Comparison of ENCODE assay signal across 8 cellular contexts in genomic region chr19:44141191-44142013, GRCh38.
DNase-seq lines count a peak whose midpoint lies in the region; ATAC-seq lines count a peak whose summit lies in the region.

TSS of gene ZNF234 (plus strand) at chr19:44141554. CDS start at chr19:44144633, 3,079 bp downstream.

- peak; percentile 85 for ATAC-seq in HG02852 (IDR thresholded peaks at IDR 0.05; ENCODE audit: unreplicated experiment)
- no peak for ATAC-seq in HG03139 (IDR thresholded peaks at IDR 0.05; ENCODE audit: unreplicated experiment)

- peak within 1 kb of the TSS; percentile 74 for H3K4me3 ChIP-seq in GM08714 (ENCODE audit: low read length)

- no peaks in the 10 kb centered on the region for H3K27me3 ChIP-seq in layer of hippocampus (ENCODE audit: control insufficient read depth, insufficient read depth, low read length)

- DNase-seq in NCI-H345 (lab: John Stamatoyannopoulos, UW) = peak; percentile 78
- DNase-seq in activated CD4-positive, alpha-beta T cell treated with anti-CD3 and anti-CD28 coated beads for 48 hours = peak; percentile 78
- DNase-seq in stimulated activated CD4-positive, alpha-beta T cell treated with anti-CD3 and anti-CD28 coated beads, Interleukin-15, amount 100 ng/mL, for 48 hours (ENCODE audit: low read depth in 2 of 2) = peak; percentile 33 to 61

- peak within 1 kb of the TSS; percentile 69 for H3K27ac ChIP-seq in cingulate gyrus (ENCODE audit: low read depth, low read length)
- H3K27ac ChIP-seq in layer of hippocampus (ENCODE audit: low read depth, low read length) = peak within 1 kb of the TSS; percentile 47
